Comparison of ENCODE assay signal across 1 cellular context in genomic region chr3:124851905-124852304, GRCh38.
TF ChIP-seq lines count a peak whose summit lies in the region.

No MANE protein-coding gene starts in this region.

TF ChIP-seq in SK-N-SH treated with all-trans-retinoic acid at 6 μM for 48 hours, 23 proteins besides CTCF, POLR2A, EP300 and RAD21 (continued from another document):
- no peak for TF ChIP-seq TSHZ2 (CRISPR knock-in tag; IDR thresholded peaks at IDR 0.05)
- no peak for TF ChIP-seq PPARA (CRISPR knock-in tag; IDR thresholded peaks at IDR 0.05; ENCODE audit: borderline replicate concordance)
- no peak for TF ChIP-seq CREB5 (CRISPR knock-in tag; IDR thresholded peaks at IDR 0.05; ENCODE audit: low read depth)
- no peak for TF ChIP-seq ESRRG (CRISPR knock-in tag; IDR thresholded peaks at IDR 0.05)
- no peak for TF ChIP-seq ZC3H10 (CRISPR knock-in tag; IDR thresholded peaks at IDR 0.05)
- TF ChIP-seq ARNTL (CRISPR knock-in tag; IDR thresholded peaks at IDR 0.05; ENCODE audit: borderline replicate concordance, low read depth), result no peak
- no peak for TF ChIP-seq SNAI2 (CRISPR knock-in tag; IDR thresholded peaks at IDR 0.05)
- no peak for TF ChIP-seq ZNF565 (CRISPR knock-in tag; conservative IDR thresholded peaks at IDR 0.05; ENCODE audit: low read depth)
- TF ChIP-seq GLIS3 (CRISPR knock-in tag; IDR thresholded peaks at IDR 0.05), result no peak
